28 cellular contexts compared by ENCODE assay signal in genomic region chr18:49537232-49537876, GRCh38. TPM values are rescaled to one million over a fixed set of nuclear protein-coding genes. Genes with fewer than 3 reads are reported as not detected.
"Had no signal": no experiment of that assay in that cellular context is flagged by ENCODE, and none has a peak within 500 bp of the region (broad histone marks: within the 10 kb centered on the region; RNA-seq: fewer than 3 reads in every experiment).

No MANE protein-coding gene starts in this region.

- H3K27ac Mint-ChIP-seq: activated CD4-positive, alpha-beta memory T cell treated with anti-CD3 and anti-CD28 coated beads for 36 hours; activated naive CD4-positive, alpha-beta T cell treated with anti-CD3 and anti-CD28 coated beads, Interleukin-2, amount 10 ng/mL, durations not matched to agents 7 days and 5 days; activated naive CD8-positive, alpha-beta T cell treated with anti-CD3 and anti-CD28 coated beads, Interleukin-2, amount 10 ng/mL, durations not matched to agents 7 days and 5 days; activated T-helper 1 cell treated with anti-CD3 and anti-CD28 coated beads, Interleukin-12 subunit alpha, Interleukin-12 subunit beta, Interleukin-2, Interleukin-4 antibody, amounts not matched to agents 30 ng/mL and 10 ng/mL and 1 ng/mL, durations not matched to agents 14 hours and 24 hours and 36 hours; naive thymus-derived CD4-positive, alpha-beta T cell; stimulated activated naive B cell treated with anti-CD40 and anti-IgM and Interleukin-4, amounts not matched to agents 10 μg/mL and 1 μg/mL and 100 μg/mL, for 72 hours; T-helper 17 cell had no signal

- H3K27me3 ChIP-seq: ascending aorta, esophagus squamous epithelium, gastrocnemius medialis, hepatocyte, right atrium auricular region, stomach, thyroid gland had no signal

- H3K79me2 ChIP-seq: hepatocyte had no signal

- DNase-seq: activated CD4-positive, alpha-beta memory T cell treated with anti-CD3 and anti-CD28 coated beads for 36 hours; activated CD4-positive, alpha-beta T cell treated with anti-CD3 and anti-CD28 coated beads for 48 hours; activated CD8-positive, alpha-beta memory T cell treated with anti-CD3 and anti-CD28 coated beads, Interleukin-2, amount 50 U/mL, for 4 hours; activated effector memory CD4-positive, alpha-beta T cell treated with anti-CD3 and anti-CD28 coated beads, Interleukin-2, amount 50 U/mL, for 16 hours; activated naive CD4-positive, alpha-beta T cell treated with anti-CD3 and anti-CD28 coated beads, Interleukin-2, amount 10 ng/mL, durations not matched to agents 7 days and 5 days; activated naive CD8-positive, alpha-beta T cell treated with anti-CD3 and anti-CD28 coated beads, Interleukin-2, amount 10 ng/mL, durations not matched to agents 7 days and 5 days; activated T-cell treated with anti-CD3 and anti-CD28 coated beads, Interleukin-2, amount 50 U/mL, for 1 hour; caudate nucleus; esophagus squamous epithelium; gastrocnemius medialis; left cardiac atrium; left ventricle myocardium superior; mammary epithelial cell; midbrain; naive thymus-derived CD4-positive, alpha-beta T cell; stimulated activated CD4-positive, alpha-beta T cell treated with anti-CD3 and anti-CD28 coated beads, Interleukin-15, amount 100 ng/mL, for 24 hours; stimulated activated CD4-positive, alpha-beta T cell treated with anti-CD3 and anti-CD28 coated beads, Interleukin-2, amount 100 ng/mL, for 24 hours; stimulated activated naive B cell treated with anti-CD40 and anti-IgM and Interleukin-4, amounts not matched to agents 10 μg/mL and 1 μg/mL and 100 μg/mL, for 72 hours; stomach; T-helper 17 cell; T1000; thyroid gland; WERI-Rb-1 had no signal

- H3K4me2 ChIP-seq: hepatocyte had no signal

- FAIRE-seq: keratinocyte had no signal

- H3K9me3 Mint-ChIP-seq: activated naive CD4-positive, alpha-beta T cell treated with anti-CD3 and anti-CD28 coated beads, Interleukin-2, amount 10 ng/mL, durations not matched to agents 7 days and 5 days; activated T-helper 1 cell treated with anti-CD3 and anti-CD28 coated beads, Interleukin-12 subunit alpha, Interleukin-12 subunit beta, Interleukin-2, Interleukin-4 antibody, amounts not matched to agents 30 ng/mL and 10 ng/mL and 1 ng/mL, durations not matched to agents 14 hours and 24 hours and 36 hours had no signal

- H3K9me3 ChIP-seq: ascending aorta, esophagus squamous epithelium, gastrocnemius medialis, right atrium auricular region, stomach, thyroid gland had no signal

- H3K36me3 Mint-ChIP-seq: activated CD4-positive, alpha-beta memory T cell treated with anti-CD3 and anti-CD28 coated beads for 36 hours; activated naive CD4-positive, alpha-beta T cell treated with anti-CD3 and anti-CD28 coated beads, Interleukin-2, amount 10 ng/mL, durations not matched to agents 7 days and 5 days; activated naive CD8-positive, alpha-beta T cell treated with anti-CD3 and anti-CD28 coated beads, Interleukin-2, amount 10 ng/mL, durations not matched to agents 7 days and 5 days; naive thymus-derived CD4-positive, alpha-beta T cell; stimulated activated naive B cell treated with anti-CD40 and anti-IgM and Interleukin-4, amounts not matched to agents 10 μg/mL and 1 μg/mL and 100 μg/mL, for 72 hours had no signal

- H3K4me1 ChIP-seq: ascending aorta, esophagus squamous epithelium, gastrocnemius medialis, right atrium auricular region, stomach, thyroid gland had no signal

- H2AFZ ChIP-seq: hepatocyte had no signal

- H3K4me3 ChIP-seq: ascending aorta, esophagus squamous epithelium, gastrocnemius medialis, hepatocyte, right atrium auricular region, stomach, thyroid gland had no signal

- H3K4me1 Mint-ChIP-seq: activated naive CD4-positive, alpha-beta T cell treated with anti-CD3 and anti-CD28 coated beads, Interleukin-2, amount 10 ng/mL, durations not matched to agents 7 days and 5 days; activated naive CD8-positive, alpha-beta T cell treated with anti-CD3 and anti-CD28 coated beads, Interleukin-2, amount 10 ng/mL, durations not matched to agents 7 days and 5 days; naive thymus-derived CD4-positive, alpha-beta T cell; stimulated activated naive B cell treated with anti-CD40 and anti-IgM and Interleukin-4, amounts not matched to agents 10 μg/mL and 1 μg/mL and 100 μg/mL, for 72 hours; T-helper 17 cell had no signal

- H3K27ac ChIP-seq: ascending aorta, esophagus squamous epithelium, gastrocnemius medialis, hepatocyte, right atrium auricular region, stomach, thyroid gland, WERI-Rb-1 had no signal

- H3K4me3 Mint-ChIP-seq: activated CD4-positive, alpha-beta memory T cell treated with anti-CD3 and anti-CD28 coated beads for 36 hours; activated naive CD4-positive, alpha-beta T cell treated with anti-CD3 and anti-CD28 coated beads, Interleukin-2, amount 10 ng/mL, durations not matched to agents 7 days and 5 days; activated naive CD8-positive, alpha-beta T cell treated with anti-CD3 and anti-CD28 coated beads, Interleukin-2, amount 10 ng/mL, durations not matched to agents 7 days and 5 days; activated T-helper 1 cell treated with anti-CD3 and anti-CD28 coated beads, Interleukin-12 subunit alpha, Interleukin-12 subunit beta, Interleukin-2, Interleukin-4 antibody, amounts not matched to agents 30 ng/mL and 10 ng/mL and 1 ng/mL, durations not matched to agents 14 hours and 24 hours and 36 hours; naive thymus-derived CD4-positive, alpha-beta T cell; stimulated activated naive B cell treated with anti-CD40 and anti-IgM and Interleukin-4, amounts not matched to agents 10 μg/mL and 1 μg/mL and 100 μg/mL, for 72 hours; T-helper 17 cell had no signal

- H3K36me3 ChIP-seq: ascending aorta, esophagus squamous epithelium, gastrocnemius medialis, right atrium auricular region, stomach, thyroid gland, WERI-Rb-1 had no signal

RNA-seq across cellular contexts. Expression of gene LIPG, which starts 24.5 kb away (rescaled TPM):
- total RNA-seq: left ventricle myocardium superior; naive thymus-derived CD4-positive, alpha-beta T cell; T-helper 17 cell had no signal
